ENCODE assay signal across 9 cellular contexts in the genomic region with DNA sequence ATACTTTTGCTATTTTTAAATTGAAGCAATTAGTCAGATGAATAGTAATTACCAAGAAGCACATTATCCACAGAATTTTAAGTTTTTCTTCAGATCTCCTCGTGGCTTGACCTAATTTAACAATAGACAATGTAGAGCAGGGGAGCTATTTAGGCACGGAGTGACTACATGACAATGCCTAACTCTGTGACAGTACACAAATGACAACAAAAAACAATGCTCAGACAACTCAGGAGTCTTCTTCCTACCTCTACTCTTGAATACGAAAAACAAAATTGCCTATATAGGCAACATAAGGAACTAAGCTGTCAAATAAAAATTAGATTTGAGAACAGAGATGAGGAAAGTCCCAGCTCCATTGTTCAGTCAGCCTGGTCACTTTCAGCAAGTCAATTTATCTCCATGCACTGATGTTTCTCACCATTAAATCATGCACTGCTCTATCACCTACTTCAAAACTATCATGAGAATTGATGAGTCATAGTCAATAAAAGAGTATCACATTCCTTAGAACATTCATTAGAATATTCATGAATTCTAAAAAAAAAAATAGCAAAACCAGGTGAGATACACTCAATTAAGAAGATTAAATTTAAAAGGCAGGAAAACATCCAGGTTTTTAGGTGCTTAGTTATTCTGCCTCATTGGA. TPM values are rescaled to one million over a fixed set of nuclear protein-coding genes. Genes with fewer than 3 reads are reported as not detected.
A peak's percentile ranks its signal among the peaks of the same experiment; 100 is the strongest.
DNase-seq lines count a peak whose midpoint lies in the region; ATAC-seq, FAIRE-seq and TF ChIP-seq lines count a peak whose summit lies in the region.
"Not testable (repeated sequence)": the region's sequence is repeated elsewhere in the genome, so short reads cannot be mapped to it uniquely, and the experiment has no call there.
"Had no signal": no experiment of that assay in that cellular context is flagged by ENCODE, and none has a peak within 500 bp of the region (broad histone marks: within the 10 kb centered on the region; RNA-seq: fewer than 3 reads in every experiment).

No MANE protein-coding gene starts in this region.

- WGBS in A549 (ENCODE audit: missing lambda C conversion rate): 94% methylated on average over 3 of the region's 3 CpGs

- not testable (repeated sequence) for H3F3A ChIP-seq in PC-3 (ENCODE audit: low read length, unreplicated experiment)

- not testable (repeated sequence) for H3K9me2 ChIP-seq in HCT116 (ENCODE audit: insufficient read depth); PC-3 (replicated peaks; ENCODE audit: low read length)

- H3K79me2 ChIP-seq in HCT116 (ENCODE audit: insufficient read depth, low read length) (peaks cover 65% of the 10 kb centered on the region), PC-3 (ENCODE audit: low read length) (peaks cover 69% of the 10 kb centered on the region)

- H3K9me3 ChIP-seq in A549; HCT116 (ENCODE audit: control insufficient read depth in 1 of 2, insufficient read depth in 1 of 2, low read depth in 1 of 2, low read length in 2 of 2); PC-3 (ENCODE audit: low read length): not testable (repeated sequence)

- H3K27ac Mint-ChIP-seq in activated CD8-positive, alpha-beta T cell treated with anti-CD3 and anti-CD28 coated beads for 36 hours: peak overlapping the region; percentile 37
- H3K27ac Mint-ChIP-seq in activated naive CD4-positive, alpha-beta T cell treated with anti-CD3 and anti-CD28 coated beads, Interleukin-2, amount 50 U/mL, for 72 hours: peak overlapping the region in 1 of 2 donors; percentile 69
- peak overlapping the region; percentile 18 for H3K27ac Mint-ChIP-seq in mesothelial cell of epicardium
- peak overlapping the region; percentile 64 for H3K27ac Mint-ChIP-seq in stimulated activated effector memory CD8-positive, alpha-beta T cell treated with anti-CD3 and anti-CD28 coated beads, Interleukin-12 subunit alpha, Interleukin-12 subunit beta, amount 100 ng/mL, for 72 hours

- not testable (repeated sequence) for BruUV-seq in HCT116 (replicated peaks; lab: Mats Ljungman, UMichigan); PC-3 (replicated peaks; lab: Mats Ljungman, UMichigan)

- CTCF ChIA-PET in A549 (lab: Yijun Ruan, JAX); HCT116 (lab: Charles Lee); PC-3 (lab: Charles Lee); activated CD8-positive, alpha-beta T cell treated with anti-CD3 and anti-CD28 coated beads for 36 hours (lab: Charles Lee): not testable (repeated sequence)

- RAD21 ChIA-PET in HCT116 (lab: Charles Lee; ENCODE audit: low non-redundant PET in 1 of 2, low total read pairs in 2 of 2, uncharacterized antibody in 2 of 2, unreplicated experiment in 2 of 2): not testable (repeated sequence)

- H3K4me2 ChIP-seq in A549: peak overlapping the region; percentile 47
- H3K4me2 ChIP-seq in HCT116 (ENCODE audit: low read length): peak overlapping the region; percentile 21; the same call in 1 of the 2 replicates
- H3K4me2 ChIP-seq in PC-3 (ENCODE audit: low read length): not testable (repeated sequence)

- ATAC-seq in A549: not testable (repeated sequence)
- ATAC-seq in HCT116 (peak; percentile 20; the same call in 1 of the 2 replicates), PC-3 (peak; percentile 59; the same call in 1 of the 2 replicates)
- ATAC-seq in activated CD8-positive, alpha-beta T cell treated with anti-CD3 and anti-CD28 coated beads for 36 hours: peak; percentile 60
- peak; percentile 61 to 68 for ATAC-seq in activated naive CD4-positive, alpha-beta T cell treated with anti-CD3 and anti-CD28 coated beads, Interleukin-2, amount 50 U/mL, for 72 hours
- peak; percentile 82 for ATAC-seq in stimulated activated effector memory CD8-positive, alpha-beta T cell treated with anti-CD3 and anti-CD28 coated beads, Interleukin-12 subunit alpha, Interleukin-12 subunit beta, amount 100 ng/mL, for 72 hours

- intact Hi-C loops in HCT116 (cut with micrococcal nuclease); PC-3 (cut with micrococcal nuclease); activated CD8-positive, alpha-beta T cell treated with anti-CD3 and anti-CD28 coated beads for 36 hours (cut with micrococcal nuclease): not testable (repeated sequence)

- H3K36me3 ChIP-seq in HCT116 (ENCODE audit: control insufficient read depth in 1 of 2, insufficient read depth in 2 of 2, low read length in 2 of 2); PC-3 (ENCODE audit: low read depth, low read length); bronchial epithelial cell (ENCODE audit: control insufficient read depth, insufficient read depth, low read length): not testable (repeated sequence)

- not testable (repeated sequence) for H3K9ac ChIP-seq in HCT116 (ENCODE audit: low read length); PC-3 (ENCODE audit: low read length)

- not testable (repeated sequence) for H3K4me3 Mint-ChIP-seq in activated CD8-positive, alpha-beta T cell treated with anti-CD3 and anti-CD28 coated beads for 36 hours; mesothelial cell of epicardium
- peak overlapping the region; percentile 12 for H3K4me3 Mint-ChIP-seq in stimulated activated effector memory CD8-positive, alpha-beta T cell treated with anti-CD3 and anti-CD28 coated beads, Interleukin-12 subunit alpha, Interleukin-12 subunit beta, amount 100 ng/mL, for 72 hours

- not testable (repeated sequence) for TF ChIP-seq CTCF in A549 (IDR thresholded peaks at IDR 0.05); HCT116 (IDR thresholded peaks at IDR 0.05 in 2 of 3, conservative IDR thresholded peaks at IDR 0.05 in 1 of 3; ENCODE audit: borderline replicate concordance in 1 of 3, insufficient read depth in 1 of 3, low read depth in 2 of 3, low read length in 2 of 3); PC-3 (conservative IDR thresholded peaks at IDR 0.05; ENCODE audit: low read depth, low read length); activated CD8-positive, alpha-beta T cell treated with anti-CD3 and anti-CD28 coated beads for 36 hours (IDR thresholded peaks at IDR 0.05); bronchial epithelial cell (IDR thresholded peaks at IDR 0.05; ENCODE audit: insufficient read depth, low read length, severe bottlenecking); mesothelial cell of epicardium (IDR thresholded peaks at IDR 0.05; ENCODE audit: unreplicated experiment)

- TF ChIP-seq POLR2A in A549 (IDR thresholded peaks at IDR 0.05; ENCODE audit: low read length); HCT116 (IDR thresholded peaks at IDR 0.05; ENCODE audit: borderline replicate concordance, extremely low read depth, insufficient read depth, insufficient read length): not testable (repeated sequence)

- not testable (repeated sequence) for H3K27me3 ChIP-seq in HCT116 (ENCODE audit: insufficient read depth, low read length); PC-3 (ENCODE audit: low read length); bronchial epithelial cell (ENCODE audit: control insufficient read depth, insufficient read depth, low read length)

- H3K9me3 Mint-ChIP-seq in activated CD8-positive, alpha-beta T cell treated with anti-CD3 and anti-CD28 coated beads for 36 hours; activated naive CD4-positive, alpha-beta T cell treated with anti-CD3 and anti-CD28 coated beads, Interleukin-2, amount 50 U/mL, for 72 hours; mesothelial cell of epicardium; stimulated activated effector memory CD8-positive, alpha-beta T cell treated with anti-CD3 and anti-CD28 coated beads, Interleukin-12 subunit alpha, Interleukin-12 subunit beta, amount 100 ng/mL, for 72 hours: not testable (repeated sequence)

- not testable (repeated sequence) for TF ChIP-seq EP300 in A549 (IDR thresholded peaks at IDR 0.05)

- not testable (repeated sequence) for DNase-seq in A549 (ENCODE audit: low read depth in 1 of 2, low spot score in 1 of 2); HCT116 (ENCODE audit: low read depth, low spot score); activated CD8-positive, alpha-beta T cell treated with anti-CD3 and anti-CD28 coated beads for 36 hours; activated naive CD4-positive, alpha-beta T cell treated with anti-CD3 and anti-CD28 coated beads, Interleukin-2, amount 50 U/mL, for 72 hours (ENCODE audit: low spot score in 2 of 2); mesothelial cell of epicardium (ENCODE audit: low spot score in 2 of 2, unreplicated experiment in 2 of 2); stimulated activated effector memory CD8-positive, alpha-beta T cell treated with anti-CD3 and anti-CD28 coated beads, Interleukin-12 subunit alpha, Interleukin-12 subunit beta, amount 100 ng/mL, for 72 hours (ENCODE audit: low spot score in 2 of 2)
- DNase-seq in PC-3: peak; percentile 10
- DNase-seq in bronchial epithelial cell (ENCODE audit: low read depth): peak; percentile 68

- H3K4me3 ChIP-seq in A549; HCT116 (replicated peaks in 1 of 2; ENCODE audit: low read depth in 1 of 2, low read length in 2 of 2); PC-3 (ENCODE audit: low read length); bronchial epithelial cell (ENCODE audit: low read depth, low read length): not testable (repeated sequence)

- POLR2A ChIA-PET in A549 (lab: Yijun Ruan, JAX); HCT116 (lab: Charles Lee); PC-3 (lab: Charles Lee; ENCODE audit: unreplicated experiment); activated CD8-positive, alpha-beta T cell treated with anti-CD3 and anti-CD28 coated beads for 36 hours (lab: Charles Lee): not testable (repeated sequence)

- not testable (repeated sequence) for H3K27me3 Mint-ChIP-seq in activated CD8-positive, alpha-beta T cell treated with anti-CD3 and anti-CD28 coated beads for 36 hours; mesothelial cell of epicardium (ENCODE audit: low read depth)

- not testable (repeated sequence) for TF ChIP-seq RAD21 in A549 (conservative IDR thresholded peaks at IDR 0.05 in 1 of 2, IDR thresholded peaks at IDR 0.05 in 1 of 2); HCT116 (IDR thresholded peaks at IDR 0.05; ENCODE audit: low read depth)

- H3K4me1 ChIP-seq in A549; HCT116 (ENCODE audit: control insufficient read depth in 1 of 2, insufficient read depth in 2 of 2, low read length in 2 of 2); PC-3 (ENCODE audit: insufficient read depth, low read length): not testable (repeated sequence)

- H4K20me1 ChIP-seq in HCT116 (ENCODE audit: insufficient read depth); PC-3 (ENCODE audit: low read length): not testable (repeated sequence)

- not testable (repeated sequence) for FAIRE-seq in A549 (lab: Jason Lieb, UNC); bronchial epithelial cell (lab: Jason Lieb, UNC)

- H2AFZ ChIP-seq in HCT116 (ENCODE audit: low read depth, low read length, poor library complexity, severe bottlenecking); PC-3 (ENCODE audit: low read length): not testable (repeated sequence)

- H3K4me1 Mint-ChIP-seq in activated CD8-positive, alpha-beta T cell treated with anti-CD3 and anti-CD28 coated beads for 36 hours (ENCODE audit: low read depth): peaks cover 46% of the 10 kb centered on the region
- H3K4me1 Mint-ChIP-seq in mesothelial cell of epicardium: peaks cover 11% of the 10 kb centered on the region
- H3K4me1 Mint-ChIP-seq in stimulated activated effector memory CD8-positive, alpha-beta T cell treated with anti-CD3 and anti-CD28 coated beads, Interleukin-12 subunit alpha, Interleukin-12 subunit beta, amount 100 ng/mL, for 72 hours: peaks cover 44% of the 10 kb centered on the region

- not testable (repeated sequence) for H3K27ac ChIP-seq in A549; HCT116 (ENCODE audit: low read depth, low read length)
- 0 out of 2 replicates have a peak overlapping the region, but pooled peaks have one; percentile 18 for H3K27ac ChIP-seq in PC-3 (ENCODE audit: low read length)

- H3K36me3 Mint-ChIP-seq in activated CD8-positive, alpha-beta T cell treated with anti-CD3 and anti-CD28 coated beads for 36 hours (ENCODE audit: low read depth); activated naive CD4-positive, alpha-beta T cell treated with anti-CD3 and anti-CD28 coated beads, Interleukin-2, amount 50 U/mL, for 72 hours; mesothelial cell of epicardium; stimulated activated effector memory CD8-positive, alpha-beta T cell treated with anti-CD3 and anti-CD28 coated beads, Interleukin-12 subunit alpha, Interleukin-12 subunit beta, amount 100 ng/mL, for 72 hours: not testable (repeated sequence)

RNA-seq across cellular contexts. Expression of gene CTSV, which starts 38.7 kb away (rescaled TPM):
- polyA plus RNA-seq in A549 (2011; rRNA removed) (11.3 and 13.4 TPM in 2 replicates), A549 (2017; fragmentation: RNase III; extraction: RNeasy Plus Mini Kit Qiagen cat#74134 plus additional on column Dnase treatment) (13.2 to 14.9 TPM (median 14.1 TPM) in 3 replicates)
- polyA plus RNA-seq in A549 (2012; cell fraction: cytosol; rRNA removed): 8.0 and 8.9 TPM in 2 replicates
- polyA plus RNA-seq in A549 (2012; cell fraction: nucleus; rRNA removed): 4.9 and 7.2 TPM in 2 replicates
- polyA minus RNA-seq in A549 (2011; rRNA and poly(A)+ RNA removed): 2.0 and 2.9 TPM in 2 replicates
- total RNA-seq in HCT116 (2021; ENCODE audit: unreplicated experiment) (15.5 TPM), PC-3 (2014; rRNA removed) (11.4 and 12.2 TPM in 2 replicates), bronchial epithelial cell (17.4 and 35.1 TPM in 2 replicates), mesothelial cell of epicardium (8.3 to 8.9 TPM (median 8.6 TPM) in 3 replicates)
- 13.4 and 20.3 TPM in 2 replicates for polyA plus RNA-seq in HCT116 (2012)
- total RNA-seq in activated CD8-positive, alpha-beta T cell treated with anti-CD3 and anti-CD28 coated beads for 36 hours: under 1 TPM; 0.16 to 0.34 TPM
- 1 to 10 TPM; 2.6 to 2.8 TPM for total RNA-seq in activated naive CD4-positive, alpha-beta T cell treated with anti-CD3 and anti-CD28 coated beads, Interleukin-2, amount 50 U/mL, for 72 hours
- total RNA-seq: CD4-positive, alpha-beta memory T cell had no signal
- polyA plus RNA-seq: CD4-positive, alpha-beta memory T cell had no signal
